In the genomic region with DNA sequence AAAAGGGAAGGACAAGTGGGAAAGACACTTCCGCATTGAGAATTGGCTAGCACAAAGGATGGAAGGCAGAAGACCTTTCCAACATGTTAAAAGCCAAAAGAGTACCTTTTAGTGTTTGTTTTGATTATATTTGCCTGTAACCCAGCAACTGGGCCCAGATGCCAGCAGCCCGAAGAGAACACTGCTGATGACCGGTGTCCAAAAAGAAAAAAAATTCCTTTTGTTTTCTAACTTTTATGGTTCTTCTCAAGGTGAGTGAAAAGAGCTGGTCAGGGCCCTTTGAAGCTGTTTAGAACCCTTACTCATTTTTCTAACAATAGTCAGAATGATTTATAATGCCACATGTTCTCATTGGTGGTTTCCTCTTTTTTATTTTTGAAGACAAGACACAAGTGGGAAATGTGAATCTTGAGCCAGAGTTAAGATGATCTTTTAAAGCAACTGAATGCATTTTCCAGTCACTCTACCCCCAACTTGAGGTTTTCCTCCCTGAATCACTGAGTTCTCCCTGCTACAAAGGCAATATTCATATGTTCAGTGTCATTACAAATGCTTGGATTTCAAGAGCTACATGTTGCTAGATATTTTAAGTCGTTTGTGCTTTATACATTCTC, we compare ENCODE assay signal across 19 cellular contexts. TPM values are rescaled to one million over a fixed set of nuclear protein-coding genes. Genes with fewer than 3 reads are reported as not detected.
DNase-seq lines count a peak whose midpoint lies in the region; FAIRE-seq and TF ChIP-seq lines count a peak whose summit lies in the region.
"Had no signal": no experiment of that assay in that cellular context is flagged by ENCODE, and none has a peak within 500 bp of the region (broad histone marks: within the 10 kb centered on the region; RNA-seq: fewer than 3 reads in every experiment).

No MANE protein-coding gene starts in this region.

- H3K27ac ChIP-seq in esophagus squamous epithelium (peak overlapping the region in 3 of 4 donors; percentile 36 to 53 (median 49)), muscle layer of duodenum (ENCODE audit: low read length) (peak overlapping the region; percentile 58)
- H3K27ac ChIP-seq: 22Rv1, RWPE1 had no signal

- TF ChIP-seq CTCF in esophagus squamous epithelium (IDR thresholded peaks at IDR 0.05), result no peak
- TF ChIP-seq CTCF in CD14-positive monocyte (IDR thresholded peaks at IDR 0.05), result no peak

- H3K9me3 ChIP-seq in esophagus squamous epithelium (no peaks in the 10 kb centered on the region), muscle layer of duodenum (ENCODE audit: control insufficient read depth in 1 of 2, low read length in 2 of 2) (no peaks in the 10 kb centered on the region)
- H3K9me3 ChIP-seq: Caco-2 had no signal

- no peaks in the 10 kb centered on the region for H3K36me3 Mint-ChIP-seq in CD14-positive monocyte
- H3K36me3 Mint-ChIP-seq: memory B cell had no signal

- intact Hi-C loops in esophagus squamous epithelium (cut with DNase I), result no loop called here
- intact Hi-C loops in CD14-positive monocyte (cut with micrococcal nuclease), result no loop called here

- no peaks in the 10 kb centered on the region for H3K36me3 ChIP-seq in esophagus squamous epithelium
- H3K36me3 ChIP-seq in muscle layer of duodenum (ENCODE audit: control insufficient read depth in 1 of 2, insufficient read depth in 2 of 2, low read length in 2 of 2), result no peaks in the 10 kb centered on the region

- H3K4me3 ChIP-seq in esophagus squamous epithelium (no peak overlapping the region), muscle layer of duodenum (ENCODE audit: low read depth in 1 of 2, low read length in 2 of 2) (peak overlapping the region; percentile 1 to 29)

- TF ChIP-seq POLR2A in esophagus squamous epithelium (IDR thresholded peaks at IDR 0.05), result no peak

- DNase-seq in DMS53 (lab: John Stamatoyannopoulos, UW) (peak; percentile 76), DMS53 treated with DMSO at 0.1 percent for 48 hours (lab: John Stamatoyannopoulos, UW; ENCODE audit: unreplicated experiment) (no peak), esophagus squamous epithelium (lab: John Stamatoyannopoulos, UW) (no peak), urothelium cell line (ENCODE audit: low spot score) (peak; percentile 5), DMS114 treated with DMSO at 0.1 percent for 48 hours (lab: John Stamatoyannopoulos, UW; ENCODE audit: unreplicated experiment) (no peak), CD14-positive monocyte (ENCODE audit: low spot score) (no peak), HPDE6-E6E7 (ENCODE audit: extremely low spot score) (no peak)
- DNase-seq: activated CD8-positive, alpha-beta T cell treated with anti-CD3 and anti-CD28 coated beads for 36 hours; activated gamma-delta T cell treated with Interleukin-2 at 50 U/mL for 16 hours; Caco-2; NCI-H1092 treated with DMSO at 0.1 percent for 48 hours; NCI-H446; stimulated activated naive CD8-positive, alpha-beta T cell treated with anti-CD3 and anti-CD28 coated beads, Interleukin-15, amount 100 ng/mL, for 72 hours; T1000 had no signal

- H3K27me3 Mint-ChIP-seq in CD14-positive monocyte (ENCODE audit: low read depth in 3 of 3), result peaks cover 0 to 6% (median 0%) of the 10 kb centered on the region in 3 donors
- H3K27me3 Mint-ChIP-seq: activated CD8-positive, alpha-beta T cell treated with anti-CD3 and anti-CD28 coated beads for 36 hours; memory B cell; stimulated activated naive CD8-positive, alpha-beta T cell treated with anti-CD3 and anti-CD28 coated beads, Interleukin-15, amount 100 ng/mL, for 72 hours had no signal

- FAIRE-seq in urothelium cell line (lab: Jason Lieb, UNC), result no peak
- FAIRE-seq: HTR-8/SVneo had no signal

- H3K27ac Mint-ChIP-seq in CD14-positive monocyte, result no peak overlapping the region
- H3K27ac Mint-ChIP-seq: activated CD8-positive, alpha-beta T cell treated with anti-CD3 and anti-CD28 coated beads for 36 hours; memory B cell; stimulated activated naive CD8-positive, alpha-beta T cell treated with anti-CD3 and anti-CD28 coated beads, Interleukin-15, amount 100 ng/mL, for 72 hours had no signal

- H3K4me1 Mint-ChIP-seq in CD14-positive monocyte, result no peaks in the 10 kb centered on the region
- H3K4me1 Mint-ChIP-seq: memory B cell; stimulated activated naive CD8-positive, alpha-beta T cell treated with anti-CD3 and anti-CD28 coated beads, Interleukin-15, amount 100 ng/mL, for 72 hours had no signal

- 24 to 36% methylated on average over 4 of the region's 4 CpGs for WGBS in esophagus squamous epithelium, 2 donors

- H3K4me1 ChIP-seq in esophagus squamous epithelium (peaks cover 4 to 21% (median 11%) of the 10 kb centered on the region in 3 donors), muscle layer of duodenum (ENCODE audit: control insufficient read depth in 1 of 2, insufficient read depth in 2 of 2, low read length in 2 of 2) (peaks cover 0 to 18% of the 10 kb centered on the region in 2 donors)

- H3K9me3 Mint-ChIP-seq in CD14-positive monocyte, result peaks cover 1 to 12% (median 3%) of the 10 kb centered on the region in 7 donors

- H3K27me3 ChIP-seq in esophagus squamous epithelium (no peaks in the 10 kb centered on the region), muscle layer of duodenum (ENCODE audit: low read depth, low read length) (no peaks in the 10 kb centered on the region)

- no peak overlapping the region for H3K4me3 Mint-ChIP-seq in CD14-positive monocyte
- H3K4me3 Mint-ChIP-seq: activated CD8-positive, alpha-beta T cell treated with anti-CD3 and anti-CD28 coated beads for 36 hours; memory B cell; stimulated activated naive CD8-positive, alpha-beta T cell treated with anti-CD3 and anti-CD28 coated beads, Interleukin-15, amount 100 ng/mL, for 72 hours had no signal

RNA-seq across cellular contexts. Expression of gene ZNF462, which starts 32.3 kb away (rescaled TPM):
- 10 to 100 TPM; 17.8 to 22.3 (median 21.4) TPM for total RNA-seq in esophagus squamous epithelium
- polyA plus RNA-seq in CD14-positive monocyte, result not detected
- total RNA-seq: activated CD8-positive, alpha-beta T cell treated with anti-CD3 and anti-CD28 coated beads for 36 hours had no signal

Comparison
In these comparisons a context has a peak if more than half of its experiments do, and no peak if none do; other contexts are left out.
1. DNase-seq: peak in DMS53 (single experiment) and urothelium cell line (single experiment); none in DMS53 treated with DMSO at 0.1 percent for 48 hours (single experiment), esophagus squamous epithelium (single experiment), DMS114 treated with DMSO at 0.1 percent for 48 hours (single experiment), CD14-positive monocyte (single experiment) and HPDE6-E6E7 (single experiment).
2. H3K4me3 ChIP-seq: peak in muscle layer of duodenum (2 of 2); none in esophagus squamous epithelium (0 of 4).